ENCODE assay signal across 18 cellular contexts in the genomic region with DNA sequence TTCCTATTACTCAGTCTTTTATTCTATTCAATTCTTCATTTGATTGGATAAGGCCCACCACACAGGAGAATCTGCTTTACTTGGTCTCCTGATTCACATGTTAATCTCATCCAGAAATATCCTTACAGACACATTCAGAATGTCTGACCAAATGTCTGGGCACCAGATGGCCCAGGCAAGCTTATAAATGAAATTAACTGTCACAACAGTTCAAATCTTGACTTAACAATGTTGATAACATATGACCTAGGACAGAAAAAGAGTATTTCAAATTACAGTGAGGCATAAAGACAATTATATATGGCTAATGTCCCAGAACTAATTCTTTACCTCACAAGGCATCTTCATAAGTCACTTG. TPM values are rescaled to one million over a fixed set of nuclear protein-coding genes. Genes with fewer than 3 reads are reported as not detected.
DNase-seq lines count a peak whose midpoint lies in the region; ATAC-seq, FAIRE-seq and TF ChIP-seq lines count a peak whose summit lies in the region.
"Had no signal": no experiment of that assay in that cellular context is flagged by ENCODE, and none has a peak within 500 bp of the region (broad histone marks: within the 10 kb centered on the region; RNA-seq: fewer than 3 reads in every experiment).

No MANE protein-coding gene starts in this region.

- H4K91ac ChIP-seq in trophoblast cell (ENCODE audit: low read depth, low read length): no peak overlapping the region

- H4K8ac ChIP-seq in trophoblast cell (ENCODE audit: low read depth, low read length): no peak overlapping the region

- H3K79me2 ChIP-seq in trophoblast cell (ENCODE audit: control insufficient read depth, insufficient read depth, low read length, poor library complexity): no peaks in the 10 kb centered on the region

- TF ChIP-seq CTCF in BE2C (IDR thresholded peaks at IDR 0.05; ENCODE audit: low read depth, low read length): no peak

- no peak overlapping the region for H2BK12ac ChIP-seq in trophoblast cell (ENCODE audit: low read length)

- TF ChIP-seq POLR2A in GM12892 (IDR thresholded peaks at IDR 0.05; ENCODE audit: low read depth, low read length): no peak

- H3K36me3 ChIP-seq in BE2C (no peaks in the 10 kb centered on the region), MG63 (no peaks in the 10 kb centered on the region), trophoblast cell (ENCODE audit: control insufficient read depth in 1 of 2, insufficient read depth in 2 of 2, low read length in 2 of 2) (no peaks in the 10 kb centered on the region)

- ATAC-seq in HG03045 (IDR thresholded peaks at IDR 0.05; ENCODE audit: unreplicated experiment) (peak; percentile 16), SK-N-SH treated with all-trans-retinoic acid at 6 μM for 48 hours (peak; percentile 83)
- ATAC-seq: T-helper 17 cell had no signal

- H3K4ac ChIP-seq in trophoblast cell (ENCODE audit: low read depth, low read length): no peak overlapping the region

- H3K27me3 ChIP-seq in BE2C: no peaks in the 10 kb centered on the region
- H3K27me3 ChIP-seq in MG63: no peaks in the 10 kb centered on the region
- H3K27me3 ChIP-seq in trophoblast cell (ENCODE audit: insufficient read depth, low read length): no peaks in the 10 kb centered on the region

- H3K4me3 ChIP-seq in BE2C (ENCODE audit: low read depth, low read length) (no peak overlapping the region), MG63 (no peak overlapping the region), trophoblast cell (ENCODE audit: low read depth, low read length) (no peak overlapping the region)

- no peak overlapping the region for H2AK5ac ChIP-seq in trophoblast cell (ENCODE audit: low read length)

- H4K12ac ChIP-seq in trophoblast cell (ENCODE audit: low read depth, low read length): no peak overlapping the region

- no peak overlapping the region for H3K9ac ChIP-seq in trophoblast cell (ENCODE audit: low read length)

- H3K18ac ChIP-seq in trophoblast cell (ENCODE audit: low read length): no peak overlapping the region

- no peak overlapping the region for H3K4me2 ChIP-seq in trophoblast cell (ENCODE audit: low read length)

- no peak overlapping the region for H2BK120ac ChIP-seq in trophoblast cell (ENCODE audit: insufficient read depth, low read length, poor library complexity)

- H2BK5ac ChIP-seq in trophoblast cell (ENCODE audit: low read depth, low read length, poor library complexity): no peak overlapping the region

- H3K23ac ChIP-seq in trophoblast cell (ENCODE audit: low read length): no peak overlapping the region

- peak; percentile 9 for FAIRE-seq in GM12892 (lab: Jason Lieb, UNC)
- FAIRE-seq: G401.6 had no signal

- H3K27ac ChIP-seq in trophoblast cell (ENCODE audit: low read depth, low read length): no peak overlapping the region

- H3K79me1 ChIP-seq in trophoblast cell (ENCODE audit: low read length): no peaks in the 10 kb centered on the region

- no peak overlapping the region for H3K14ac ChIP-seq in trophoblast cell (ENCODE audit: low read length)

- DNase-seq in BE2C: peak; percentile 56
- no peak for DNase-seq in GM12892 (ENCODE audit: insufficient read length)
- no peak for DNase-seq in AG20443 (ENCODE audit: low spot score)
- DNase-seq in MG63: no peak
- DNase-seq in trophoblast cell: no peak
- DNase-seq: ACHN, AML-193, DND-41, H9, NCI-H1105, NCI-H2081, NCI-H446 treated with DMSO at 0.1 percent for 48 hours, RPMI8226, SHP77 treated with DMSO at 0.1 percent for 48 hours, T-helper 17 cell had no signal

- H3K9me3 ChIP-seq in BE2C (no peaks in the 10 kb centered on the region), MG63 (no peaks in the 10 kb centered on the region), trophoblast cell (ENCODE audit: insufficient read depth, low read depth, low read length) (no peaks in the 10 kb centered on the region)

- H3K4me1 ChIP-seq in BE2C: peaks cover 7% of the 10 kb centered on the region
- H3K4me1 ChIP-seq in trophoblast cell (ENCODE audit: control insufficient read depth in 1 of 2, insufficient read depth in 2 of 2, low read length in 2 of 2): no peaks in the 10 kb centered on the region

- H2AFZ ChIP-seq in trophoblast cell (ENCODE audit: insufficient read depth, low read length, poor library complexity): no peak overlapping the region

TF ChIP-seq in SK-N-SH treated with all-trans-retinoic acid at 6 μM for 48 hours, 23 proteins besides CTCF, POLR2A, EP300 and RAD21 (continues in another document):
- TF ChIP-seq ZFP3 (CRISPR knock-in tag; IDR thresholded peaks at IDR 0.05): no peak
- TF ChIP-seq ISL1 (CRISPR knock-in tag; IDR thresholded peaks at IDR 0.05): peak; percentile 74
- TF ChIP-seq TCF4 (CRISPR knock-in tag; IDR thresholded peaks at IDR 0.05; ENCODE audit: borderline replicate concordance): peak; percentile 94
- no peak for TF ChIP-seq ESRRG (CRISPR knock-in tag; IDR thresholded peaks at IDR 0.05)
- TF ChIP-seq, protein P1, sequence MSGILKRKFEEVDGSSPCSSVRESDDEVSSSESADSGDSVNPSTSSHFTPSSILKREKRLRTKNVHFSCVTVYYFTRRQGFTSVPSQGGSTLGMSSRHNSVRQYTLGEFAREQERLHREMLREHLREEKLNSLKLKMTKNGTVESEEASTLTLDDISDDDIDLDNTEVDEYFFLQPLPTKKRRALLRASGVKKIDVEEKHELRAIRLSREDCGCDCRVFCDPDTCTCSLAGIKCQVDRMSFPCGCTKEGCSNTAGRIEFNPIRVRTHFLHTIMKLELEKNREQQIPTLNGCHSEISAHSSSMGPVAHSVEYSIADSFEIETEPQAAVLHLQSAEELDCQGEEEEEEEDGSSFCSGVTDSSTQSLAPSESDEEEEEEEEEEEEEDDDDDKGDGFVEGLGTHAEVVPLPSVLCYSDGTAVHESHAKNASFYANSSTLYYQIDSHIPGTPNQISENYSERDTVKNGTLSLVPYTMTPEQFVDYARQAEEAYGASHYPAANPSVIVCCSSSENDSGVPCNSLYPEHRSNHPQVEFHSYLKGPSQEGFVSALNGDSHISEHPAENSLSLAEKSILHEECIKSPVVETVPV (CRISPR knock-in tag; IDR thresholded peaks at IDR 0.05): no peak
- no peak for TF ChIP-seq ARNTL (CRISPR knock-in tag; IDR thresholded peaks at IDR 0.05; ENCODE audit: borderline replicate concordance, low read depth)
- no peak for TF ChIP-seq ZC3H10 (CRISPR knock-in tag; IDR thresholded peaks at IDR 0.05)
- TF ChIP-seq, protein P2, sequence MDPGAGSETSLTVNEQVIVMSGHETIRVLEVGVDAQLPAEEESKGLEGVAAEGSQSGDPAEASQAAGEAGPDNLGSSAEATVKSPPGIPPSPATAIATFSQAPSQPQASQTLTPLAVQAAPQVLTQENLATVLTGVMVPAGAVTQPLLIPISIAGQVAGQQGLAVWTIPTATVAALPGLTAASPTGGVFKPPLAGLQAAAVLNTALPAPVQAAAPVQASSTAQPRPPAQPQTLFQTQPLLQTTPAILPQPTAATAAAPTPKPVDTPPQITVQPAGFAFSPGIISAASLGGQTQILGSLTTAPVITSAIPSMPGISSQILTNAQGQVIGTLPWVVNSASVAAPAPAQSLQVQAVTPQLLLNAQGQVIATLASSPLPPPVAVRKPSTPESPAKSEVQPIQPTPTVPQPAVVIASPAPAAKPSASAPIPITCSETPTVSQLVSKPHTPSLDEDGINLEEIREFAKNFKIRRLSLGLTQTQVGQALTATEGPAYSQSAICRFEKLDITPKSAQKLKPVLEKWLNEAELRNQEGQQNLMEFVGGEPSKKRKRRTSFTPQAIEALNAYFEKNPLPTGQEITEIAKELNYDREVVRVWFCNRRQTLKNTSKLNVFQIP (CRISPR knock-in tag; IDR thresholded peaks at IDR 0.05; ENCODE audit: borderline replicate concordance, low read depth): no peak
- no peak for TF ChIP-seq RARB (CRISPR knock-in tag; IDR thresholded peaks at IDR 0.05)
- no peak for TF ChIP-seq ZNF565 (CRISPR knock-in tag; conservative IDR thresholded peaks at IDR 0.05; ENCODE audit: low read depth)
- TF ChIP-seq ZFP30 (CRISPR knock-in tag; IDR thresholded peaks at IDR 0.05): no peak
- TF ChIP-seq ZNF8 (CRISPR knock-in tag; IDR thresholded peaks at IDR 0.05): 0 out of 2 replicates have a peak, but pooled peaks have one; percentile 15
- no peak for TF ChIP-seq SNAI2 (CRISPR knock-in tag; IDR thresholded peaks at IDR 0.05)
- no peak for TF ChIP-seq TOX (CRISPR knock-in tag; IDR thresholded peaks at IDR 0.05; ENCODE audit: borderline replicate concordance)
- TF ChIP-seq, protein P3, sequence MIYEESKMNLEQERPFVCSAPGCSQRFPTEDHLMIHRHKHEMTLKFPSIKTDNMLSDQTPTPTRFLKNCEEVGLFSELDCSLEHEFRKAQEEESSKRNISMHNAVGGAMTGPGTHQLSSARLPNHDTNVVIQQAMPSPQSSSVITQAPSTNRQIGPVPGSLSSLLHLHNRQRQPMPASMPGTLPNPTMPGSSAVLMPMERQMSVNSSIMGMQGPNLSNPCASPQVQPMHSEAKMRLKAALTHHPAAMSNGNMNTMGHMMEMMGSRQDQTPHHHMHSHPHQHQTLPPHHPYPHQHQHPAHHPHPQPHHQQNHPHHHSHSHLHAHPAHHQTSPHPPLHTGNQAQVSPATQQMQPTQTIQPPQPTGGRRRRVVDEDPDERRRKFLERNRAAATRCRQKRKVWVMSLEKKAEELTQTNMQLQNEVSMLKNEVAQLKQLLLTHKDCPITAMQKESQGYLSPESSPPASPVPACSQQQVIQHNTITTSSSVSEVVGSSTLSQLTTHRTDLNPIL (CRISPR knock-in tag; IDR thresholded peaks at IDR 0.05; ENCODE audit: low read depth): no peak
- no peak for TF ChIP-seq CSDC2 (CRISPR knock-in tag; IDR thresholded peaks at IDR 0.05)
- TF ChIP-seq ZNF70 (CRISPR knock-in tag; IDR thresholded peaks at IDR 0.05): no peak
- TF ChIP-seq PPARA (CRISPR knock-in tag; IDR thresholded peaks at IDR 0.05; ENCODE audit: borderline replicate concordance): no peak
- TF ChIP-seq GLIS3 (CRISPR knock-in tag; IDR thresholded peaks at IDR 0.05): no peak
- TF ChIP-seq BACH2 (CRISPR knock-in tag; IDR thresholded peaks at IDR 0.05; ENCODE audit: borderline replicate concordance): no peak
- TF ChIP-seq OSR1 (CRISPR knock-in tag; IDR thresholded peaks at IDR 0.05): no peak

RNA-seq across cellular contexts. Expression of a gene that starts 14.6 kb away (rescaled TPM):
- polyA plus RNA-seq in BE2C (2012; ENCODE audit: insufficient read depth, insufficient read length, low read depth): 4.2 TPM
- polyA plus RNA-seq in GM12892 (2012; ENCODE audit: missing spikeins): 6.1 TPM
- 0.63 and 1.4 TPM in 2 replicates for total RNA-seq in MG63 (2014; rRNA removed; shearing (Covaris generic); ENCODE audit: low replicate concordance)
- polyA plus RNA-seq in trophoblast cell (2013): 2.0 and 2.8 TPM in 2 replicates

RNA-seq across cellular contexts. Expression of a gene that starts 14.9 kb away (rescaled TPM):
- polyA plus RNA-seq in BE2C (2012; ENCODE audit: insufficient read depth, insufficient read length, low read depth): 81.6 TPM
- 30.6 TPM for polyA plus RNA-seq in GM12892 (2012; ENCODE audit: missing spikeins)
- total RNA-seq in MG63 (2014; rRNA removed; shearing (Covaris generic); ENCODE audit: low replicate concordance): 44.5 and 62.1 TPM in 2 replicates
- polyA plus RNA-seq in trophoblast cell (2013): 17.3 and 19.2 TPM in 2 replicates

RNA-seq across cellular contexts. Expression of a gene that starts 40.5 kb away (rescaled TPM):
- 33.1 TPM for polyA plus RNA-seq in BE2C (2012; ENCODE audit: insufficient read depth, insufficient read length, low read depth)
- polyA plus RNA-seq in GM12892 (2012; ENCODE audit: missing spikeins): 13.5 TPM
- total RNA-seq in MG63 (2014; rRNA removed; shearing (Covaris generic); ENCODE audit: low replicate concordance): 11.8 and 14.9 TPM in 2 replicates
- polyA plus RNA-seq in trophoblast cell (2013): 6.4 and 7.1 TPM in 2 replicates
